In the genomic region with DNA sequence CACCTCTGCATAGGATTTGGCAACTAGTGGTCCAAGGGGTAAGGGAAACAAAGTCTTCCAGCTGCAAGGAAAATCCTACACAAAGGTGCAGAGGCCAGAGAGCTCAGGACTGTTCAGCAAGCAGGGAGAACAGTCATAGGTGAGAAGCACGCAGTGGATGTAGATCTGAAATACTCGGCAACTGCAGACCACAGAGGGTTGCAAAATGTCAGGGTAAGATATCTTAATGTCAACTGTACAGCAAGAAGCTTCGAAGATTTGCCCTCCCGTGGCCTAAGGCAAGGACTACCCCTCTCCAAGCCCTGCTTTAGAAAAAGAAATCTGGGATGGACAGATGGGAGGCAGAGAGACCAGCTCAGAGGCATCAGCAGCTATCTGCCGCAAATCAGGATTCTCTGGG, we compare ENCODE assay signal across 20 cellular contexts.
"Had no signal": no experiment of that assay in that cellular context is flagged by ENCODE, and none has a peak within 500 bp of the region (broad histone marks: within the 10 kb centered on the region; RNA-seq: fewer than 3 reads in every experiment).

No MANE protein-coding gene starts in this region.

- H3K36me3 ChIP-seq: gastrocnemius medialis, lower lobe of right lung, thyroid gland had no signal

- H3K4me1 ChIP-seq: gastrocnemius medialis had no signal

- H3K4me3 ChIP-seq: gastrocnemius medialis, lower lobe of right lung, thyroid gland had no signal

- ATAC-seq: activated CD8-positive, alpha-beta T cell treated with anti-CD3 and anti-CD28 coated beads for 36 hours; activated T-cell treated with anti-CD3 and anti-CD28 coated beads, Interleukin-2, amount 50 U/mL, for 4 hours; esophagus mucosa; gastrocnemius medialis; lower lobe of right lung; naive thymus-derived CD8-positive, alpha-beta T cell had no signal

- H3K27me3 ChIP-seq: gastrocnemius medialis, thyroid gland had no signal

- FAIRE-seq: bronchial epithelial cell, keratinocyte, urothelium cell line had no signal

- H3K27ac ChIP-seq: gastrocnemius medialis, lower lobe of right lung, thyroid gland had no signal

- DNase-seq: activated CD4-positive, alpha-beta T cell treated with anti-CD3 and anti-CD28 coated beads for 48 hours; activated CD4-positive, CD25-positive, alpha-beta regulatory T cell; activated CD8-positive, alpha-beta T cell treated with anti-CD3 and anti-CD28 coated beads for 36 hours; activated T-cell treated with anti-CD3 and anti-CD28 coated beads, Interleukin-2, amount 50 U/mL, for 4 hours; cerebellar nuclear complex; cortex of kidney; effector CD4-positive, alpha-beta T cell; gastrocnemius medialis; lower lobe of right lung; naive thymus-derived CD8-positive, alpha-beta T cell; nucleus accumbens; stimulated activated CD4-positive, alpha-beta T cell treated with anti-CD3 and anti-CD28 coated beads, Interleukin-12 subunit alpha, Interleukin-12 subunit beta, amount 100 ng/mL, for 4 hours; stimulated activated CD4-positive, alpha-beta T cell treated with anti-CD3 and anti-CD28 coated beads, Interleukin-1b, Interleukin-23, amount 100 ng/mL, for 48 hours; stimulated activated CD8-positive, alpha-beta memory T cell treated with anti-CD3 and anti-CD28 coated beads, Interleukin-4, amount 100 ng/mL, for 48 hours; stimulated activated naive CD4-positive, alpha-beta T cell treated with Interleukin-2 at 50 U/mL for 16 hours; thyroid gland had no signal

- H3K9me3 ChIP-seq: gastrocnemius medialis, lower lobe of right lung, thyroid gland had no signal
